In the genomic region with DNA sequence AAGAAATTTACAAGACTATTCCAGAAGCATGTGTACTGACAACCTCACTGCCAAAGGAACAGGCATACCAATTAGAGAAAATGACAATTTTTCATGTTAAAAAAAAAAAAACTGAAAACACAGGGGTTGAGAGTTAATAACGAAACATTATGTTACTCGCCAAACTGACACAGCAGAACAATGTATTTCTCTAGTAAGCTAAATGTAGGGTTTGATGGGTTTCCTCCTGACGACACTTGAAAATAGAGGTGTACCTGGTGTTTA, we compare ENCODE assay signal across 8 cellular contexts. TPM values are rescaled to one million over a fixed set of nuclear protein-coding genes. Genes with fewer than 3 reads are reported as not detected.
DNase-seq lines count a peak whose midpoint lies in the region; FAIRE-seq and TF ChIP-seq lines count a peak whose summit lies in the region.

No MANE protein-coding gene starts in this region.

- peak overlapping the region; percentile 100 for H3K27ac Mint-ChIP-seq in T-helper 2 cell treated with Interferon-gamma antibody and Interleukin-4, amounts not matched to agents 5 μg/mL and 100 μg/mL, for 36 hours

- H3K4me3 ChIP-seq in adipocyte (ENCODE audit: low read length) = peak overlapping the region; percentile 99
- peak overlapping the region; percentile 87 to 99 for H3K4me3 ChIP-seq in kidney (ENCODE audit: low read length in 2 of 2)

- no peaks in the 10 kb centered on the region for H3K27me3 Mint-ChIP-seq in T-helper 2 cell treated with Interferon-gamma antibody and Interleukin-4, amounts not matched to agents 5 μg/mL and 100 μg/mL, for 36 hours (ENCODE audit: low read depth)

- peak overlapping the region; percentile 84 to 96 for H3K27ac ChIP-seq in kidney (ENCODE audit: low read depth in 2 of 2, low read length in 2 of 2)
- H3K27ac ChIP-seq in substantia nigra (ENCODE audit: low read depth, low read length, poor library complexity, severe bottlenecking) = peak overlapping the region; percentile 86

- H3K4me1 ChIP-seq in adipocyte (ENCODE audit: control insufficient read depth, insufficient read depth, low read length) (peaks cover 28% of the 10 kb centered on the region), kidney (ENCODE audit: control insufficient read depth in 1 of 2, insufficient read depth in 1 of 2, low read depth in 1 of 2, low read length in 2 of 2) (peaks cover 14 to 15% of the 10 kb centered on the region in 2 donors)

- H3K36me3 ChIP-seq in adipocyte (ENCODE audit: control insufficient read depth, insufficient read depth, low read length, severe bottlenecking) (no peaks in the 10 kb centered on the region), kidney (ENCODE audit: control insufficient read depth in 1 of 2, insufficient read depth in 2 of 2, low read length in 2 of 2) (no peaks in the 10 kb centered on the region)

- intact Hi-C loops in kidney (cut with DNase I) = no loop called here

- H3K9me3 ChIP-seq in adipocyte (ENCODE audit: control insufficient read depth, low read length) (no peaks in the 10 kb centered on the region), kidney (ENCODE audit: control insufficient read depth in 1 of 2, low read length in 2 of 2) (no peaks in the 10 kb centered on the region)

- H3K27me3 ChIP-seq in adipocyte (replicated peaks; ENCODE audit: control insufficient read depth, insufficient read depth, low read length) = no peaks in the 10 kb centered on the region

- no peaks in the 10 kb centered on the region for H3K9me3 Mint-ChIP-seq in T-helper 2 cell treated with Interferon-gamma antibody and Interleukin-4, amounts not matched to agents 5 μg/mL and 100 μg/mL, for 36 hours

- FAIRE-seq in kidney (lab: Jason Lieb, UNC) = no peak

- H3K9ac ChIP-seq in adipocyte (ENCODE audit: low read length) (peak overlapping the region; percentile 100), kidney (ENCODE audit: low read length in 2 of 2) (peak overlapping the region; percentile 86 to 99)

- H3K4me3 Mint-ChIP-seq in T-helper 2 cell treated with Interferon-gamma antibody and Interleukin-4, amounts not matched to agents 5 μg/mL and 100 μg/mL, for 36 hours = peak overlapping the region; percentile 100

- TF ChIP-seq CTCF in kidney (IDR thresholded peaks at IDR 0.05; ENCODE audit: borderline replicate concordance, extremely low read depth, insufficient read depth) = no peak

- no peak for DNase-seq in T-helper 2 cell treated with Interferon-gamma antibody and Interleukin-4, amounts not matched to agents 5 μg/mL and 100 μg/mL, for 36 hours (ENCODE audit: low spot score)
- DNase-seq in T-helper 2 cell (no peak), adipocyte (ENCODE audit: low read depth) (no peak), kidney (no peak), substantia nigra (lab: John Stamatoyannopoulos, UW) (no peak), NCI-H526 treated with DMSO at 0.1 percent for 48 hours (lab: John Stamatoyannopoulos, UW) (no peak), HK-2 (ENCODE audit: unreplicated experiment) (no peak), KG1 (lab: John Stamatoyannopoulos, UW) (no peak)

- H3K36me3 Mint-ChIP-seq in T-helper 2 cell treated with Interferon-gamma antibody and Interleukin-4, amounts not matched to agents 5 μg/mL and 100 μg/mL, for 36 hours (ENCODE audit: low read depth) = peaks cover 9% of the 10 kb centered on the region

- peaks cover 28% of the 10 kb centered on the region for H3K4me1 Mint-ChIP-seq in T-helper 2 cell treated with Interferon-gamma antibody and Interleukin-4, amounts not matched to agents 5 μg/mL and 100 μg/mL, for 36 hours (ENCODE audit: low read depth)

RNA-seq across cellular contexts. Expression of a gene that starts 0.6 kb away (rescaled TPM):
- 49.6 TPM for total RNA-seq in kidney
- polyA plus RNA-seq in kidney (ENCODE audit: insufficient read depth, low read depth, low replicate concordance) = 23.2 TPM

RNA-seq across cellular contexts. Expression of a gene that starts 50.5 kb away (rescaled TPM):
- total RNA-seq in kidney = 111 TPM
- polyA plus RNA-seq in kidney (ENCODE audit: insufficient read depth, low read depth, low replicate concordance) = 31.4 TPM
